In the genomic region with DNA sequence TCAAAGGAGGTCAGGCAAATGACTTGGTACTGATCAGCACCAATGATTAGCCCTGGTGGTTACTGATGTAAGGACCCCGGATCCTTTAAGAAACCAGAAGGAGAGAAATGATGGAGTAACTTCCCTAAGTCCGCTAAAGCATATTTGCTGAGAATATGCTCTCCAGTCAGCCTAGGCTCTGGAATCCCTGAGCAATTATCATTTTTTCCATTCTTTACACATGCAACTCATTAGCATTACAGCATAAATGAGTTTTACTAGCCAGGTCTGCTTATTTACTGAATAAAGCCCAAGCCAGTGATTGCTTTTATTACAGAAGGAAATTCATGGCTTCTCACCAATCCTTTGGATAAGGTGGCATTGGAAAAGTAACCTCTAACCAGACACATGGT, we compare ENCODE assay signal across 14 cellular contexts.
A peak's percentile ranks its signal among the peaks of the same experiment; 100 is the strongest.
DNase-seq lines count a peak whose midpoint lies in the region; ATAC-seq and TF ChIP-seq lines count a peak whose summit lies in the region.
"Had no signal": no experiment of that assay in that cellular context is flagged by ENCODE, and none has a peak within 500 bp of the region (broad histone marks: within the 10 kb centered on the region; RNA-seq: fewer than 3 reads in every experiment).

No MANE protein-coding gene starts in this region.

- H3K27ac Mint-ChIP-seq in naive thymus-derived CD4-positive, alpha-beta T cell: no peak overlapping the region
- H3K27ac Mint-ChIP-seq in activated CD8-positive, alpha-beta T cell treated with anti-CD3 and anti-CD28 coated beads, Interleukin-2, amount 10 ng/mL, durations not matched to agents 7 days and 5 days: no peak overlapping the region

- WGBS in testis, 2 donors: 56 to 64% methylated on average over 2 of the region's 2 CpGs

- no peaks in the 10 kb centered on the region for H3K27me3 ChIP-seq in PC-9 (ENCODE audit: insufficient read depth, low read depth)
- H3K27me3 ChIP-seq in testis: no peaks in the 10 kb centered on the region
- H3K27me3 ChIP-seq in naive thymus-derived CD4-positive, alpha-beta T cell (ENCODE audit: control insufficient read depth in 2 of 2, insufficient read depth in 2 of 2, low read length in 2 of 2): no peaks in the 10 kb centered on the region

- TF ChIP-seq POLR2A in testis (IDR thresholded peaks at IDR 0.05): no peak

- H3K9me3 ChIP-seq in PC-9 (ENCODE audit: insufficient read depth, low read depth): peaks cover 10% of the 10 kb centered on the region; the same call in 1 of the 2 replicates
- no peaks in the 10 kb centered on the region for H3K9me3 ChIP-seq in testis
- H3K9me3 ChIP-seq in naive thymus-derived CD4-positive, alpha-beta T cell (ENCODE audit: control insufficient read depth in 2 of 3, low read length in 3 of 3): no peaks in the 10 kb centered on the region

- H2AFZ ChIP-seq in PC-9: no peak overlapping the region

- peaks cover 0 to 24% (median 11%) of the 10 kb centered on the region in 5 donors for H3K27me3 Mint-ChIP-seq in naive thymus-derived CD4-positive, alpha-beta T cell
- no peaks in the 10 kb centered on the region for H3K27me3 Mint-ChIP-seq in activated CD8-positive, alpha-beta T cell treated with anti-CD3 and anti-CD28 coated beads, Interleukin-2, amount 10 ng/mL, durations not matched to agents 7 days and 5 days (ENCODE audit: low read depth)

- intact Hi-C loops in PC-9 (cut with micrococcal nuclease; ENCODE audit: unreplicated experiment) (no loop called here), testis (cut with DNase I; ENCODE audit: low total_unique reads) (no loop called here)
- intact Hi-C loops in naive thymus-derived CD4-positive, alpha-beta T cell (cut with micrococcal nuclease): no loop called here

- CTCF ChIA-PET in PC-9 (lab: Charles Lee): interaction anchor here (1.1 kb wide), 1 partner anchor 121 kb away, joined by 3 read pairs; no protein-coding TSS in a partner anchor
- CTCF ChIA-PET in naive thymus-derived CD4-positive, alpha-beta T cell (lab: Charles Lee): no interaction called here
- CTCF ChIA-PET in activated CD8-positive, alpha-beta T cell treated with anti-CD3 and anti-CD28 coated beads, Interleukin-2, amount 10 ng/mL, durations not matched to agents 7 days and 5 days (lab: Charles Lee): no interaction called here

- H3K36me3 Mint-ChIP-seq in naive thymus-derived CD4-positive, alpha-beta T cell: no peaks in the 10 kb centered on the region
- H3K36me3 Mint-ChIP-seq in activated CD8-positive, alpha-beta T cell treated with anti-CD3 and anti-CD28 coated beads, Interleukin-2, amount 10 ng/mL, durations not matched to agents 7 days and 5 days (ENCODE audit: low read depth): no peaks in the 10 kb centered on the region

- H3F3A ChIP-seq in PC-9 (ENCODE audit: insufficient read depth, low read depth): peaks cover 44% of the 10 kb centered on the region

- H3K9me3 Mint-ChIP-seq in naive thymus-derived CD4-positive, alpha-beta T cell: peaks cover 0 to 13% (median 6%) of the 10 kb centered on the region in 11 donors
- peaks cover 3% of the 10 kb centered on the region for H3K9me3 Mint-ChIP-seq in activated CD8-positive, alpha-beta T cell treated with anti-CD3 and anti-CD28 coated beads, Interleukin-2, amount 10 ng/mL, durations not matched to agents 7 days and 5 days (ENCODE audit: insufficient read depth)

- TF ChIP-seq CTCF in PC-9 (conservative IDR thresholded peaks at IDR 0.05) (no peak), testis (IDR thresholded peaks at IDR 0.05) (no peak)

- no peaks in the 10 kb centered on the region for H3K79me2 ChIP-seq in PC-9 (ENCODE audit: low read depth)

- BruUV-seq in PC-9 (replicated peaks; lab: Mats Ljungman, UMichigan): no TSS peak

- DNase-seq in GM04504 (ENCODE audit: low read depth) (peak; percentile 24), PC-9 (no peak), fibroblast of gingiva (ENCODE audit: low read depth) (peak; percentile 42), testis (no peak), hepatic stellate cell (ENCODE audit: low spot score) (no peak)
- no peak for DNase-seq in naive thymus-derived CD4-positive, alpha-beta T cell
- DNase-seq in activated CD8-positive, alpha-beta T cell treated with anti-CD3 and anti-CD28 coated beads, Interleukin-2, amount 10 ng/mL, durations not matched to agents 7 days and 5 days: no peak
- DNase-seq: DMS79, KBM-7, NCI-H1694 treated with DMSO at 0.1 percent for 48 hours, NCI-H2227 treated with DMSO at 0.1 percent for 48 hours, NCI-H510A treated with DMSO at 0.1 percent for 48 hours, PC-3 had no signal

- H3K36me3 ChIP-seq in PC-9 (ENCODE audit: low read depth): peaks cover 5% of the 10 kb centered on the region; the same call in 1 of the 2 replicates
- no peaks in the 10 kb centered on the region for H3K36me3 ChIP-seq in testis (ENCODE audit: low read depth, missing control alignments)
- no peaks in the 10 kb centered on the region for H3K36me3 ChIP-seq in naive thymus-derived CD4-positive, alpha-beta T cell (ENCODE audit: control insufficient read depth in 2 of 3, insufficient read depth in 3 of 3, low read length in 3 of 3)

- no peak overlapping the region for H3K4me3 Mint-ChIP-seq in naive thymus-derived CD4-positive, alpha-beta T cell
- H3K4me3 Mint-ChIP-seq in activated CD8-positive, alpha-beta T cell treated with anti-CD3 and anti-CD28 coated beads, Interleukin-2, amount 10 ng/mL, durations not matched to agents 7 days and 5 days: no peak overlapping the region

- H3K4me1 ChIP-seq in PC-9 (replicated peaks; ENCODE audit: insufficient read depth) (peaks cover 74% of the 10 kb centered on the region), testis (peaks cover 10% of the 10 kb centered on the region)
- H3K4me1 ChIP-seq in naive thymus-derived CD4-positive, alpha-beta T cell (ENCODE audit: control insufficient read depth in 2 of 2, insufficient read depth in 2 of 2, low read length in 2 of 2): no peaks in the 10 kb centered on the region

- H3K4me3 ChIP-seq in PC-9: no peak overlapping the region
- H3K4me3 ChIP-seq in testis: no peak overlapping the region
- no peak overlapping the region for H3K4me3 ChIP-seq in naive thymus-derived CD4-positive, alpha-beta T cell (ENCODE audit: low read length)

- no peak for ATAC-seq in naive thymus-derived CD4-positive, alpha-beta T cell
- no peak for ATAC-seq in activated CD8-positive, alpha-beta T cell treated with anti-CD3 and anti-CD28 coated beads, Interleukin-2, amount 10 ng/mL, durations not matched to agents 7 days and 5 days
- ATAC-seq: PC-3 had no signal

- H3K4me2 ChIP-seq in PC-9: peak overlapping the region; percentile 41

- H4K20me1 ChIP-seq in PC-9 (ENCODE audit: insufficient read depth): no peaks in the 10 kb centered on the region

- peak overlapping the region; percentile 92 for H3K27ac ChIP-seq in PC-9
- H3K27ac ChIP-seq in testis: no peak overlapping the region
- H3K27ac ChIP-seq in naive thymus-derived CD4-positive, alpha-beta T cell (ENCODE audit: low read depth, low read length): no peak overlapping the region
- H3K27ac ChIP-seq: C4-2B had no signal

- POLR2A ChIA-PET in PC-9 (lab: Charles Lee; ENCODE audit: unreplicated experiment): no interaction called here
- POLR2A ChIA-PET in naive thymus-derived CD4-positive, alpha-beta T cell (lab: Charles Lee): no interaction called here
- POLR2A ChIA-PET in activated CD8-positive, alpha-beta T cell treated with anti-CD3 and anti-CD28 coated beads, Interleukin-2, amount 10 ng/mL, durations not matched to agents 7 days and 5 days (lab: Charles Lee): no interaction called here

- peaks cover 0 to 2% (median 0%) of the 10 kb centered on the region in 7 donors for H3K4me1 Mint-ChIP-seq in naive thymus-derived CD4-positive, alpha-beta T cell
- H3K4me1 Mint-ChIP-seq in activated CD8-positive, alpha-beta T cell treated with anti-CD3 and anti-CD28 coated beads, Interleukin-2, amount 10 ng/mL, durations not matched to agents 7 days and 5 days (ENCODE audit: low read depth): no peaks in the 10 kb centered on the region

- no peaks in the 10 kb centered on the region for H3K9me2 ChIP-seq in PC-9 (ENCODE audit: insufficient read depth)

Comparison
In these comparisons a context has a peak if more than half of its experiments do, and no peak if none do; other contexts are left out.
1. DNase-seq: peak in GM04504 (single experiment) and fibroblast of gingiva (single experiment); none in PC-9 (0 of 2), testis (single experiment), naive thymus-derived CD4-positive, alpha-beta T cell (0 of 9), activated CD8-positive, alpha-beta T cell treated with anti-CD3 and anti-CD28 coated beads, Interleukin-2, amount 10 ng/mL, durations not matched to agents 7 days and 5 days (single experiment) and hepatic stellate cell (single experiment).